8 cellular contexts compared by ENCODE assay signal in genomic region chr19:48321622-48322591, GRCh38. TPM values are rescaled to one million over a fixed set of nuclear protein-coding genes. Genes with fewer than 3 reads are reported as not detected.
DNase-seq lines count a peak whose midpoint lies in the region; ATAC-seq, FAIRE-seq and TF ChIP-seq lines count a peak whose summit lies in the region.

No MANE protein-coding gene starts in this region.

- H4K8ac ChIP-seq in H1 (ENCODE audit: extremely low read depth, insufficient read depth, low read length) = peak overlapping the region; percentile 95

- in situ Hi-C loops in Caki2 (cut with HindIII; ENCODE audit: low pct_unique_long_range_greater_than_20kb, low sequenced_read_pairs) = no loop called here

- no peaks in the 10 kb centered on the region for H4K20me1 ChIP-seq in H1 (replicated peaks in 1 of 2; ENCODE audit: control insufficient read depth in 1 of 2, insufficient read depth in 2 of 2, low read length in 2 of 2)

- H3K56ac ChIP-seq in H1 (replicated peaks; ENCODE audit: insufficient read length, low read depth, low read length) = peak overlapping the region; percentile 96

- TF ChIP-seq RAD21 in H1 (IDR thresholded peaks at IDR 0.05 in 1 of 2, conservative IDR thresholded peaks at IDR 0.05 in 1 of 2; ENCODE audit: low read depth in 2 of 2, low read length in 2 of 2) = no peak

- no peak overlapping the region for H2BK15ac ChIP-seq in H1 (ENCODE audit: low read length)

- no peaks in the 10 kb centered on the region for H3K36me3 ChIP-seq in H1 (ENCODE audit: control insufficient read depth in 2 of 4, insufficient read depth in 4 of 4, low read length in 3 of 4)

- H3K4me2 ChIP-seq in H1 (ENCODE audit: insufficient read depth in 1 of 2, low read depth in 2 of 2, low read length in 2 of 2) = peak overlapping the region; percentile 83 to 94

- peak overlapping the region; percentile 87 for H3K4ac ChIP-seq in H1 (replicated peaks; ENCODE audit: insufficient read length, low read depth, low read length)

- H3K9me3 ChIP-seq in H1 (ENCODE audit: insufficient read depth in 2 of 2, low read depth in 1 of 2, low read length in 1 of 2) = no peaks in the 10 kb centered on the region

- no peak for TF ChIP-seq EP300 in H1 (IDR thresholded peaks at IDR 0.05; ENCODE audit: borderline replicate concordance in 1 of 2, low read depth in 2 of 2, low read length in 2 of 2)

- H4K91ac ChIP-seq in H1 (replicated peaks; ENCODE audit: insufficient read length, low read length) = peak overlapping the region; percentile 84

- H3K23me2 ChIP-seq in H1 (ENCODE audit: low read depth, low read length) = peaks cover 14% of the 10 kb centered on the region; the same call in 1 of the 2 replicates

- peaks cover 0 to 20% (median 10%) of the 10 kb centered on the region in 4 experiments; a peak in 6 of 7 replicates for H3K4me1 ChIP-seq in H1 (replicated peaks in 1 of 4; ENCODE audit: control insufficient read depth in 3 of 4, insufficient read depth in 4 of 4, low read length in 3 of 4)

- peak overlapping the region; percentile 49 to 81 (median 64) for H3K4me3 ChIP-seq in H1 (ENCODE audit: extremely low read depth in 1 of 4, insufficient read depth in 2 of 4, low read depth in 3 of 4, low read length in 4 of 4)

- H3K27me3 ChIP-seq in H1 (replicated peaks in 1 of 4; ENCODE audit: control insufficient read depth in 3 of 4, extremely low read depth in 1 of 4, insufficient read depth in 3 of 4, low read length in 3 of 4) = peaks cover 0 to 5% (median 2%) of the 10 kb centered on the region in 4 experiments; a peak in 1 of 7 replicates

- no peaks in the 10 kb centered on the region for H3K79me1 ChIP-seq in H1 (ENCODE audit: low read depth, low read length)

- TF ChIP-seq POLR2A in H1 (IDR thresholded peaks at IDR 0.05; ENCODE audit: control extremely low read depth in 1 of 2, low read depth in 2 of 2, low read length in 2 of 2) = peak; percentile 66 to 92

- DNase-seq in Caki2 (ENCODE audit: low read depth) = peak; percentile 99
- DNase-seq in HTR-8/SVneo (ENCODE audit: insufficient read length, low spot score) = peak; percentile 91
- peak; percentile 97 to 99 for DNase-seq in NOMO-1 (lab: John Stamatoyannopoulos, UW; ENCODE audit: unreplicated experiment in 2 of 2)
- DNase-seq in activated CD8-positive, alpha-beta memory T cell treated with anti-CD3 and anti-CD28 coated beads for 48 hours (ENCODE audit: low read depth in 2 of 3, low spot score in 2 of 3) = peak; percentile 96 to 99 (median 98)
- peak; percentile 86 to 98 for DNase-seq in H1 (ENCODE audit: low read depth in 1 of 2, low spot score in 2 of 2)
- peak; percentile 99 for DNase-seq in mesenteric fat pad (ENCODE audit: low spot score)
- DNase-seq in stimulated activated CD8-positive, alpha-beta memory T cell treated with anti-CD3 and anti-CD28 coated beads, Interleukin-12 subunit alpha, Interleukin-12 subunit beta, amount 100 ng/mL, for 4 hours (ENCODE audit: low read depth) = peak; percentile 99

- WGBS in H1 (ENCODE audit: extremely low coverage in 1 of 2, insufficient coverage in 1 of 2, insufficient read length in 1 of 2, insufficient replicate concordance in 2 of 2, low coverage in 1 of 2, low lambda C conversion rate in 2 of 2, missing lambda C conversion rate in 1 of 2), 2 experiments = 5% methylated on average over 50 of the region's 63 CpGs; no CpG with 5 or more reads in 1 of the 2 experiments

- H2BK120ac ChIP-seq in H1 (replicated peaks; ENCODE audit: low read depth, low read length) = peak overlapping the region; percentile 77

- H3K79me2 ChIP-seq in H1 (ENCODE audit: control insufficient read depth in 1 of 2, insufficient read depth in 2 of 2, low read length in 2 of 2) = no peaks in the 10 kb centered on the region

- H4K5ac ChIP-seq in H1 (ENCODE audit: insufficient read length, low read depth, low read length) = peak overlapping the region; percentile 71

- ATAC-seq in GM21390 (IDR thresholded peaks at IDR 0.05; ENCODE audit: unreplicated experiment) = peak; percentile 48

- H2BK5ac ChIP-seq in H1 (ENCODE audit: low read depth, low read length) = peak overlapping the region; percentile 73

- H3K27ac ChIP-seq in H1 (ENCODE audit: low read depth, low read length) = peak overlapping the region; percentile 92

- TF ChIP-seq CTCF in H1 (IDR thresholded peaks at IDR 0.05; ENCODE audit: control extremely low read depth in 1 of 3, insufficient read depth in 1 of 3, low read depth in 1 of 3, low read length in 3 of 3) = peak in 2 of 3 experiments; percentile 4 to 16; a peak in 1 of 4 replicates

- no peak overlapping the region for H3K14ac ChIP-seq in H1 (ENCODE audit: insufficient read length)

- POLR2A ChIA-PET in H1 (lab: Charles Lee; ENCODE audit: partially characterized antibody) = interaction anchor here (0.6 to 8.1 kb wide), 7 partner anchors 9 to 139 kb away, joined by 3 to 35 read pairs (median 3); no protein-coding TSS in a partner anchor

- FAIRE-seq in HTR-8/SVneo (lab: Jason Lieb, UNC) (peak; percentile 93), H1 (lab: Jason Lieb, UNC) (no peak)

- no peak overlapping the region for H2BK20ac ChIP-seq in H1 (ENCODE audit: low read length)

- no peak overlapping the region for H3K23ac ChIP-seq in H1 (ENCODE audit: insufficient read length)

- H2AFZ ChIP-seq in H1 (ENCODE audit: low read length) = no peak overlapping the region

- CTCF ChIA-PET in H1 (lab: Charles Lee; ENCODE audit: partially characterized antibody) = interaction anchor here (0.5 to 4.3 kb wide), 9 partner anchors 8 to 55 kb away, joined by 3 to 28 read pairs (median 6); no protein-coding TSS in a partner anchor

- peak overlapping the region; percentile 35 to 85 (median 72) for H3K9ac ChIP-seq in H1 (replicated peaks in 1 of 4; ENCODE audit: extremely low read depth in 1 of 4, low read depth in 3 of 4, low read length in 3 of 4)

- H2AK5ac ChIP-seq in H1 (ENCODE audit: low read depth, low read length) = peak overlapping the region; percentile 39; the same call in 1 of the 2 replicates

- peak overlapping the region; percentile 96 for H2BK12ac ChIP-seq in H1 (ENCODE audit: low read depth, low read length)

- H3K18ac ChIP-seq in H1 (ENCODE audit: extremely low read depth, low read length) = peak overlapping the region; percentile 93

RNA-seq across cellular contexts. Expression of gene EMP3, which starts 3.4 kb away (rescaled TPM):
- total RNA-seq in Caki2 (2014; rRNA removed; shearing (Covaris generic); ENCODE audit: low replicate concordance) = 119 and 124 TPM in 2 replicates
- total RNA-seq in H1 (2021; fragmentation: NEBNext Ultra II Directional; extraction: Animal tissue kit (Norgen Biotek cat#: 25700)) = 18.4 and 20.9 TPM in 2 replicates
- 65.9 and 87.8 TPM in 2 replicates for polyA plus RNA-seq in H1 (2011; rRNA removed)
- polyA plus RNA-seq in H1 (2011; cell fraction: cytosol; rRNA removed) = 37.7 TPM
- polyA plus RNA-seq in H1 (2011; cell fraction: nucleus; rRNA removed) = 31.1 TPM
- polyA plus RNA-seq in H1 (2012, experiment 1 of 2) = 25.5 to 38.5 TPM (median 37.6 TPM) in 4 replicates
- 38.7 TPM for polyA plus RNA-seq in H1 (2012, experiment 2 of 2)
- polyA plus RNA-seq in H1 (2013, experiment 1 of 2) = 44.8 TPM
- 54.5 TPM for polyA plus RNA-seq in H1 (2013, experiment 2 of 2)
- polyA minus RNA-seq in H1 (2011; rRNA and poly(A)+ RNA removed) = 23.6 and 26.4 TPM in 2 replicates
- 12.1 TPM for polyA minus RNA-seq in H1 (2011; cell fraction: cytosol; rRNA and poly(A)+ RNA removed)
- 15.2 TPM for polyA minus RNA-seq in H1 (2011; cell fraction: nucleus; rRNA and poly(A)+ RNA removed)
- total RNA-seq in mesenteric fat pad = 91.4 TPM

RNA-seq across cellular contexts. Expression of gene TMEM143, which starts 41.8 kb away (rescaled TPM):
- 7.6 and 12.2 TPM in 2 replicates for total RNA-seq in Caki2 (2014; rRNA removed; shearing (Covaris generic); ENCODE audit: low replicate concordance)
- 14.2 and 14.7 TPM in 2 replicates for total RNA-seq in H1 (2021; fragmentation: NEBNext Ultra II Directional; extraction: Animal tissue kit (Norgen Biotek cat#: 25700))
- 19.1 and 26.7 TPM in 2 replicates for polyA plus RNA-seq in H1 (2011; rRNA removed)
- 17.1 TPM for polyA plus RNA-seq in H1 (2011; cell fraction: cytosol; rRNA removed)
- polyA plus RNA-seq in H1 (2011; cell fraction: nucleus; rRNA removed) = 47.8 TPM
- 9.5 to 18.4 TPM (median 14.8 TPM) in 4 replicates for polyA plus RNA-seq in H1 (2012, experiment 1 of 2)
- polyA plus RNA-seq in H1 (2012, experiment 2 of 2) = 13.1 TPM
- polyA plus RNA-seq in H1 (2013, experiment 1 of 2) = 12.7 TPM
- 11.9 TPM for polyA plus RNA-seq in H1 (2013, experiment 2 of 2)
- polyA minus RNA-seq in H1 (2011; rRNA and poly(A)+ RNA removed) = 10.4 and 15.6 TPM in 2 replicates
- 22.6 TPM for polyA minus RNA-seq in H1 (2011; cell fraction: cytosol; rRNA and poly(A)+ RNA removed)
- 14.9 TPM for polyA minus RNA-seq in H1 (2011; cell fraction: nucleus; rRNA and poly(A)+ RNA removed)
- 5.8 TPM for total RNA-seq in mesenteric fat pad

RNA-seq across cellular contexts. Expression of gene SYNGR4, which starts 42.3 kb away (rescaled TPM):
- 0.20 TPM in 1 of 2 replicates, not detected in the other for total RNA-seq in Caki2 (2014; rRNA removed; shearing (Covaris generic); ENCODE audit: low replicate concordance)
- 1.1 TPM in 1 of 2 replicates, not detected in the other for total RNA-seq in H1 (2021; fragmentation: NEBNext Ultra II Directional; extraction: Animal tissue kit (Norgen Biotek cat#: 25700))
- 0.27 and 0.41 TPM in 2 replicates for polyA plus RNA-seq in H1 (2011; rRNA removed)
- polyA plus RNA-seq in H1 (2011; cell fraction: cytosol; rRNA removed) = 0.18 TPM
- 0.46 TPM for polyA plus RNA-seq in H1 (2011; cell fraction: nucleus; rRNA removed)
- 0.23 TPM in 1 of 4 replicates, not detected in the others for polyA plus RNA-seq in H1 (2012, experiment 1 of 2)
- polyA plus RNA-seq in H1 (2012, experiment 2 of 2) = 0.54 TPM
- 0.28 TPM for polyA plus RNA-seq in H1 (2013, experiment 1 of 2)
- 0.26 TPM for polyA plus RNA-seq in H1 (2013, experiment 2 of 2)
- polyA minus RNA-seq in H1 (2011; rRNA and poly(A)+ RNA removed) = not detected in 2 replicates
- polyA minus RNA-seq in H1 (2011; cell fraction: cytosol; rRNA and poly(A)+ RNA removed) = not detected
- polyA minus RNA-seq in H1 (2011; cell fraction: nucleus; rRNA and poly(A)+ RNA removed) = not detected
- total RNA-seq in mesenteric fat pad = not detected

RNA-seq across cellular contexts. Expression of gene ZNF114, which starts 52.0 kb away (rescaled TPM):
- total RNA-seq in Caki2 (2014; rRNA removed; shearing (Covaris generic); ENCODE audit: low replicate concordance) = 7.1 and 7.9 TPM in 2 replicates
- 19.2 TPM in 2 replicates for total RNA-seq in H1 (2021; fragmentation: NEBNext Ultra II Directional; extraction: Animal tissue kit (Norgen Biotek cat#: 25700))
- polyA plus RNA-seq in H1 (2011; rRNA removed) = 7.3 and 8.2 TPM in 2 replicates
- polyA plus RNA-seq in H1 (2011; cell fraction: cytosol; rRNA removed) = 10.9 TPM
- 6.3 TPM for polyA plus RNA-seq in H1 (2011; cell fraction: nucleus; rRNA removed)
- polyA plus RNA-seq in H1 (2012, experiment 1 of 2) = 11.3 to 13.8 TPM (median 12.5 TPM) in 4 replicates
- 4.0 TPM for polyA plus RNA-seq in H1 (2012, experiment 2 of 2)
- 7.8 TPM for polyA plus RNA-seq in H1 (2013, experiment 1 of 2)
- 7.2 TPM for polyA plus RNA-seq in H1 (2013, experiment 2 of 2)
- polyA minus RNA-seq in H1 (2011; rRNA and poly(A)+ RNA removed) = 15.8 and 16.2 TPM in 2 replicates
- 21.1 TPM for polyA minus RNA-seq in H1 (2011; cell fraction: cytosol; rRNA and poly(A)+ RNA removed)
- polyA minus RNA-seq in H1 (2011; cell fraction: nucleus; rRNA and poly(A)+ RNA removed) = 25.6 TPM
- 0.87 TPM for total RNA-seq in mesenteric fat pad

Comparison
In these comparisons a context has a peak if more than half of its experiments do, and no peak if none do; other contexts are left out.
1. Peak in every context shown above with its lines: DNase-seq, ATAC-seq, H3K4me3 ChIP-seq and H3K27ac ChIP-seq.